In genomic region chr6:99622044-99622443, GRCh38 we compare ENCODE assay signal across 9 cellular contexts. TPM values are rescaled to one million over a fixed set of nuclear protein-coding genes. Genes with fewer than 3 reads are reported as not detected.
"Had no signal": no experiment of that assay in that cellular context is flagged by ENCODE, and none has a peak within 500 bp of the region (broad histone marks: within the 10 kb centered on the region; RNA-seq: fewer than 3 reads in every experiment).

No MANE protein-coding gene starts in this region.

RNA-seq across cellular contexts. Expression of gene PRDM13, which starts 15.4 kb away (rescaled TPM):
- total RNA-seq: PC-3, PC-9, Peyer's patch, Right ventricle myocardium inferior, Right ventricle myocardium superior, RPMI7951, SJCRH30, SJSA1, T-cell had no signal
